ENCODE assay signal across 24 cellular contexts in genomic region chr11:123757976-123758375, GRCh38. TPM values are rescaled to one million over a fixed set of nuclear protein-coding genes. Genes with fewer than 3 reads are reported as not detected.
"Had no signal": no experiment of that assay in that cellular context is flagged by ENCODE, and none has a peak within 500 bp of the region (broad histone marks: within the 10 kb centered on the region; RNA-seq: fewer than 3 reads in every experiment).

No MANE protein-coding gene starts in this region.

- H3K27me3 ChIP-seq: MG63, SJSA1 had no signal

- FAIRE-seq: RCC 7860 had no signal

- H3K9me3 ChIP-seq: SJSA1 had no signal

- H3K36me3 ChIP-seq: MG63, SJSA1 had no signal

- H3K27ac ChIP-seq: HL-60, SJSA1, SK-N-MC had no signal

- H3K4me3 ChIP-seq: MG63, SJSA1, SK-N-MC had no signal

- DNase-seq: KBM-7, MG63, NCI-H1092, NCI-H1105 treated with DMSO at 0.1 percent for 48 hours, NCI-H1417 treated with DMSO at 0.1 percent for 48 hours, NCI-H146, NCI-H187, NCI-H2029, NCI-H2081 treated with DMSO at 0.1 percent for 48 hours, NCI-H2171, NCI-H226, NCI-H446, NCI-H510A, NCI-H524 treated with DMSO at 0.1 percent for 48 hours, NCI-H69, NCI-H774, Right ventricle myocardium superior, RPMI8226, SIG-M5 had no signal

- H3K4me1 ChIP-seq: SJSA1 had no signal

RNA-seq across cellular contexts. Expression of gene OR6X1, which starts 3.7 kb away (rescaled TPM):
- total RNA-seq: LHCN-M2, Right ventricle myocardium superior, SJSA1 had no signal

RNA-seq across cellular contexts. Expression of gene OR6M1, which starts 48.2 kb away (rescaled TPM):
- total RNA-seq: LHCN-M2, Right ventricle myocardium superior, SJSA1 had no signal
